In the genomic region with DNA sequence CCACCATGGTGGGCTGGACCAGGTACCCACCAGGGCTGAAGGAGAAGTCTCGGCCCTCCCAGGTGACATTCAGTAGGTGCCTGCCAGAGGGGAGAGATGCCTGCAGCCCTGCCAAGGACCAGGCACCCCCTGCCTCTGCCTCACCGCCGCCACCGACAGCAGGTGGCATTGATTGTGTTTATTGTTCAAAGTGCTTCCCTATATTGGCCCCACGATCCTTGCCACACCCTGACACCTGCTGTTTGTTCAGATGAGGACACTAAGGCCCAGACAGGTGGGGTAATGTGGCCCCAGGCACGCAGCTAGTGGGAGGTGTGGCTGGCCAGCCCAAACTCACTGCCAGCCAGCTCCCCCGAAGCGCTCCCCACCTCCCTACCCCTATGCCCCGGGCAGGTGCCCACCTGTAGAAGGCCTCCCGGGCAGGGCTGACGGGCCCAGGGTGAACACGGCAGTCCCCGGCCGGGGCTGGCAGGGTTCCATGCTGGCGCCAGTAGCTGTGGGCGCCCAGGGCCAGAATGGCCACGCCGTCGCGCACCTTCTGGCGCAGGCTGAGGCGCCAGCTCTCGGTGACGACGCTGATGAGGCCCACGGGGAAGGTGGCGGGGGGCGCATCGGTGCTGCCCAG, we compare ENCODE assay signal across 1 cellular context.
TF ChIP-seq lines count a peak whose summit lies in the region.

No MANE protein-coding gene starts in this region.

TF ChIP-seq in GM23338, 12 proteins besides CTCF, POLR2A, EP300 and RAD21 (continued from another document):
- TF ChIP-seq, protein P1, sequence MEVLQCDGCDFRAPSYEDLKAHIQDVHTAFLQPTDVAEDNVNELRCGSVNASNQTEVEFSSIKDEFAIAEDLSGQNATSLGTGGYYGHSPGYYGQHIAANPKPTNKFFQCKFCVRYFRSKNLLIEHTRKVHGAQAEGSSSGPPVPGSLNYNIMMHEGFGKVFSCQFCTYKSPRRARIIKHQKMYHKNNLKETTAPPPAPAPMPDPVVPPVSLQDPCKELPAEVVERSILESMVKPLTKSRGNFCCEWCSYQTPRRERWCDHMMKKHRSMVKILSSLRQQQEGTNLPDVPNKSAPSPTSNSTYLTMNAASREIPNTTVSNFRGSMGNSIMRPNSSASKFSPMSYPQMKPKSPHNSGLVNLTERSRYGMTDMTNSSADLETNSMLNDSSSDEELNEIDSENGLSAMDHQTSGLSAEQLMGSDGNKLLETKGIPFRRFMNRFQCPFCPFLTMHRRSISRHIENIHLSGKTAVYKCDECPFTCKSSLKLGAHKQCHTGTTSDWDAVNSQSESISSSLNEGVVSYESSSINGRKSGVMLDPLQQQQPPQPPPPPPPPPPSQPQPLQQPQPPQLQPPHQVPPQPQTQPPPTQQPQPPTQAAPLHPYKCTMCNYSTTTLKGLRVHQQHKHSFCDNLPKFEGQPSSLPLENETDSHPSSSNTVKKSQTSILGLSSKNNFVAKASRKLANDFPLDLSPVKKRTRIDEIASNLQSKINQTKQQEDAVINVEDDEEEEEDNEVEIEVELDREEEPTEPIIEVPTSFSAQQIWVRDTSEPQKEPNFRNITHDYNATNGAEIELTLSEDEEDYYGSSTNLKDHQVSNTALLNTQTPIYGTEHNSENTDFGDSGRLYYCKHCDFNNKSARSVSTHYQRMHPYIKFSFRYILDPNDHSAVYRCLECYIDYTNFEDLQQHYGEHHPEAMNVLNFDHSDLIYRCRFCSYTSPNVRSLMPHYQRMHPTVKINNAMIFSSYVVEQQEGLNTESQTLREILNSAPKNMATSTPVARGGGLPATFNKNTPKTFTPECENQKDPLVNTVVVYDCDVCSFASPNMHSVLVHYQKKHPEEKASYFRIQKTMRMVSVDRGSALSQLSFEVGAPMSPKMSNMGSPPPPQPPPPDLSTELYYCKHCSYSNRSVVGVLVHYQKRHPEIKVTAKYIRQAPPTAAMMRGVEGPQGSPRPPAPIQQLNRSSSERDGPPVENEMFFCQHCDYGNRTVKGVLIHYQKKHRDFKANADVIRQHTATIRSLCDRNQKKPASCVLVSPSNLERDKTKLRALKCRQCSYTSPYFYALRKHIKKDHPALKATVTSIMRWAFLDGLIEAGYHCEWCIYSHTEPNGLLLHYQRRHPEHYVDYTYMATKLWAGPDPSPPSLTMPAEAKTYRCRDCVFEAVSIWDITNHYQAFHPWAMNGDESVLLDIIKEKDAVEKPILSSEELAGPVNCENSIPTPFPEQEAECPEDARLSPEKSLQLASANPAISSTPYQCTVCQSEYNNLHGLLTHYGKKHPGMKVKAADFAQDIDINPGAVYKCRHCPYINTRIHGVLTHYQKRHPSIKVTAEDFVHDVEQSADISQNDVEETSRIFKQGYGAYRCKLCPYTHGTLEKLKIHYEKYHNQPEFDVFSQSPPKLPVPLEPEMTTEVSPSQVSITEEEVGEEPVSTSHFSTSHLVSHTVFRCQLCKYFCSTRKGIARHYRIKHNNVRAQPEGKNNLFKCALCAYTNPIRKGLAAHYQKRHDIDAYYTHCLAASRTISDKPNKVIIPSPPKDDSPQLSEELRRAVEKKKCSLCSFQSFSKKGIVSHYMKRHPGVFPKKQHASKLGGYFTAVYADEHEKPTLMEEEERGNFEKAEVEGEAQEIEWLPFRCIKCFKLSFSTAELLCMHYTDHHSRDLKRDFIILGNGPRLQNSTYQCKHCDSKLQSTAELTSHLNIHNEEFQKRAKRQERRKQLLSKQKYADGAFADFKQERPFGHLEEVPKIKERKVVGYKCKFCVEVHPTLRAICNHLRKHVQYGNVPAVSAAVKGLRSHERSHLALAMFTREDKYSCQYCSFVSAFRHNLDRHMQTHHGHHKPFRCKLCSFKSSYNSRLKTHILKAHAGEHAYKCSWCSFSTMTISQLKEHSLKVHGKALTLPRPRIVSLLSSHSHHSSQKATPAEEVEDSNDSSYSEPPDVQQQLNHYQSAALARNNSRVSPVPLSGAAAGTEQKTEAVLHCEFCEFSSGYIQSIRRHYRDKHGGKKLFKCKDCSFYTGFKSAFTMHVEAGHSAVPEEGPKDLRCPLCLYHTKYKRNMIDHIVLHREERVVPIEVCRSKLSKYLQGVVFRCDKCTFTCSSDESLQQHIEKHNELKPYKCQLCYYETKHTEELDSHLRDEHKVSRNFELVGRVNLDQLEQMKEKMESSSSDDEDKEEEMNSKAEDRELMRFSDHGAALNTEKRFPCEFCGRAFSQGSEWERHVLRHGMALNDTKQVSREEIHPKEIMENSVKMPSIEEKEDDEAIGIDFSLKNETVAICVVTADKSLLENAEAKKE (CRISPR knock-in tag; IDR thresholded peaks at IDR 0.05), result no peak
- TF ChIP-seq EZH2 (IDR thresholded peaks at IDR 0.05; ENCODE audit: low read depth, unreplicated experiment) (no peak), CREB1 (CRISPR knock-in tag; IDR thresholded peaks at IDR 0.05; ENCODE audit: low read depth) (no peak), NANOG (IDR thresholded peaks at IDR 0.05; ENCODE audit: borderline replicate concordance) (no peak), EZH2phosphoT487 (IDR thresholded peaks at IDR 0.05; ENCODE audit: unreplicated experiment) (no peak), POLR2AphosphoS5 (IDR thresholded peaks at IDR 0.05; ENCODE audit: low read depth) (no peak)
- TF ChIP-seq, protein P2, sequence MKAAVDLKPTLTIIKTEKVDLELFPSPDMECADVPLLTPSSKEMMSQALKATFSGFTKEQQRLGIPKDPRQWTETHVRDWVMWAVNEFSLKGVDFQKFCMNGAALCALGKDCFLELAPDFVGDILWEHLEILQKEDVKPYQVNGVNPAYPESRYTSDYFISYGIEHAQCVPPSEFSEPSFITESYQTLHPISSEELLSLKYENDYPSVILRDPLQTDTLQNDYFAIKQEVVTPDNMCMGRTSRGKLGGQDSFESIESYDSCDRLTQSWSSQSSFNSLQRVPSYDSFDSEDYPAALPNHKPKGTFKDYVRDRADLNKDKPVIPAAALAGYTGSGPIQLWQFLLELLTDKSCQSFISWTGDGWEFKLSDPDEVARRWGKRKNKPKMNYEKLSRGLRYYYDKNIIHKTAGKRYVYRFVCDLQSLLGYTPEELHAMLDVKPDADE (IDR thresholded peaks at IDR 0.05), result no peak
